Comparison of ENCODE assay signal across 8 cellular contexts in genomic region chr7:93055543-93056107, GRCh38.
A peak's percentile ranks its signal among the peaks of the same experiment; 100 is the strongest.
DNase-seq lines count a peak whose midpoint lies in the region; ATAC-seq and TF ChIP-seq lines count a peak whose summit lies in the region.

No MANE protein-coding gene starts in this region.

- peak; percentile 72 for ATAC-seq in GM21723 (IDR thresholded peaks at IDR 0.05; ENCODE audit: unreplicated experiment)
- ATAC-seq in T-helper 17 cell: peak; percentile 79
- ATAC-seq in HG02884 (IDR thresholded peaks at IDR 0.05; ENCODE audit: unreplicated experiment): no peak

- H3K27me3 ChIP-seq in DOHH2 (ENCODE audit: control insufficient read depth, low read length): peaks cover 8% of the 10 kb centered on the region

- H3K4me3 ChIP-seq in DOHH2 (ENCODE audit: low read length) (no peak overlapping the region), fibroblast of villous mesenchyme (ENCODE audit: low read depth, low read length) (no peak overlapping the region)

- no peaks in the 10 kb centered on the region for H3K36me3 Mint-ChIP-seq in T-helper 17 cell (ENCODE audit: low read depth)

- DNase-seq in NCI-H1417 (lab: John Stamatoyannopoulos, UW) (peak; percentile 14 to 77 (median 33)), T-helper 17 cell (no peak), fibroblast of villous mesenchyme (ENCODE audit: low read depth) (peak; percentile 52), renal cortical epithelial cell (ENCODE audit: low read depth) (peak; percentile 61)
- no peak for DNase-seq in activated T-cell treated with anti-CD3 and anti-CD28 coated beads, Interleukin-2, amount 50 U/mL, for 48 hours

- no peak overlapping the region for H3K4me3 Mint-ChIP-seq in T-helper 17 cell

- H3K79me2 ChIP-seq in DOHH2 (ENCODE audit: control insufficient read depth, low read length): no peaks in the 10 kb centered on the region

- TF ChIP-seq CTCF in DOHH2 (IDR thresholded peaks at IDR 0.05; ENCODE audit: low read depth, low read length, poor library complexity, severe bottlenecking) (peak; percentile 73), fibroblast of villous mesenchyme (IDR thresholded peaks at IDR 0.05; ENCODE audit: insufficient read depth, low read depth, low read length) (peak; percentile 56)

- no peak overlapping the region for H3K27ac ChIP-seq in DOHH2 (ENCODE audit: low read depth, low read length)

- no peaks in the 10 kb centered on the region for H4K20me1 ChIP-seq in DOHH2 (ENCODE audit: control insufficient read depth, insufficient read depth, low read depth, low read length)

- no peak overlapping the region for H3K4me2 ChIP-seq in DOHH2 (ENCODE audit: low read length)

- H3K9me2 ChIP-seq in DOHH2 (replicated peaks; ENCODE audit: control insufficient read depth, low read length): no peaks in the 10 kb centered on the region

- no peaks in the 10 kb centered on the region for H3K36me3 ChIP-seq in DOHH2 (ENCODE audit: control insufficient read depth, low read length)

- peaks cover 21% of the 10 kb centered on the region for H3K4me1 ChIP-seq in DOHH2 (ENCODE audit: control insufficient read depth, low read length)

- peaks cover 6% of the 10 kb centered on the region for H3K27me3 Mint-ChIP-seq in T-helper 17 cell

- H3F3A ChIP-seq in DOHH2 (ENCODE audit: control insufficient read depth, insufficient read depth): peaks cover 6% of the 10 kb centered on the region; the same call in 1 of the 2 replicates

- H3K9me3 ChIP-seq in DOHH2 (ENCODE audit: control insufficient read depth, insufficient read depth, low read length) (no peaks in the 10 kb centered on the region), T-helper 17 cell (ENCODE audit: control insufficient read depth, low read length, poor library complexity, severe bottlenecking) (no peaks in the 10 kb centered on the region)

- H3K4me1 Mint-ChIP-seq in T-helper 17 cell: peaks cover 7% of the 10 kb centered on the region

- H3K27ac Mint-ChIP-seq in T-helper 17 cell: no peak overlapping the region

Comparison
In these comparisons a context has a peak if more than half of its experiments do, and no peak if none do; other contexts are left out.
1. DNase-seq: peak in NCI-H1417 (3 of 3), fibroblast of villous mesenchyme (single experiment) and renal cortical epithelial cell (single experiment); none in T-helper 17 cell (0 of 3) and activated T-cell treated with anti-CD3 and anti-CD28 coated beads, Interleukin-2, amount 50 U/mL, for 48 hours (0 of 2).